In the genomic region with DNA sequence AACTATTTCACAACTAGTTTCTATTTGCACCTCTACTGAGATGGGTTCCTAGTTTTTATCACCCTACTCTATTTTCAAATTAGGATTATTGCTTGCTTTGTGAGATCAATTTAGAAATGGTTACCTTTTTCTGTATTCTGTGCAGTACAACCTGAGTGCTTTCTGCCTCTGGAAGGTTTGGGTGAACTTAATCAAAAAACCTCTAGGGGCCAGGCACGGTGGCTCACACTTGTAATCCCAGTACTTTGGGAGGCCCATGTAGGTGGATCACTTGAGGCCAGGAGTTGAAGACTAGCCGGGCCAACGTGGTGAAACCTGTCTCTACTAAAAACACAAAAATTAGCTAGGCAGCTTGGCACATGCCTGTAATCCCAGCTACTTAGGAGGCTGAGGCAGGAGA, we compare ENCODE assay signal across 20 cellular contexts.
"Had no signal": no experiment of that assay in that cellular context is flagged by ENCODE, and none has a peak within 500 bp of the region (broad histone marks: within the 10 kb centered on the region; RNA-seq: fewer than 3 reads in every experiment).

No MANE protein-coding gene starts in this region.

- H3K27me3 Mint-ChIP-seq: activated CD4-positive, alpha-beta T cell treated with anti-CD3 and anti-CD28 coated beads for 36 hours; activated CD8-positive, alpha-beta T cell treated with anti-CD3 and anti-CD28 coated beads for 36 hours; progenitor cell of endocrine pancreas; stimulated activated naive CD8-positive, alpha-beta T cell treated with anti-CD3 and anti-CD28 coated beads, Interleukin-15, amount 100 ng/mL, for 72 hours had no signal

- H3K9me3 Mint-ChIP-seq: activated CD8-positive, alpha-beta T cell treated with anti-CD3 and anti-CD28 coated beads for 36 hours; activated T-helper 1 cell treated with anti-CD3 and anti-CD28 coated beads, Interleukin-12 subunit alpha, Interleukin-12 subunit beta, Interleukin-2, Interleukin-4 antibody, amounts not matched to agents 30 ng/mL and 10 ng/mL and 1 ng/mL, durations not matched to agents 14 hours and 24 hours and 36 hours; stimulated activated naive CD8-positive, alpha-beta T cell treated with anti-CD3 and anti-CD28 coated beads, Interleukin-15, amount 100 ng/mL, for 72 hours had no signal

- H3K27ac Mint-ChIP-seq: progenitor cell of endocrine pancreas had no signal

- H3K4me3 Mint-ChIP-seq: activated CD4-positive, alpha-beta T cell treated with anti-CD3 and anti-CD28 coated beads for 36 hours; activated CD8-positive, alpha-beta T cell treated with anti-CD3 and anti-CD28 coated beads for 36 hours; activated T-helper 1 cell treated with anti-CD3 and anti-CD28 coated beads, Interleukin-12 subunit alpha, Interleukin-12 subunit beta, Interleukin-2, Interleukin-4 antibody, amounts not matched to agents 30 ng/mL and 10 ng/mL and 1 ng/mL, durations not matched to agents 14 hours and 24 hours and 36 hours; brain; stimulated activated naive CD8-positive, alpha-beta T cell treated with anti-CD3 and anti-CD28 coated beads, Interleukin-15, amount 100 ng/mL, for 72 hours had no signal

- DNase-seq: activated CD4-positive, alpha-beta T cell treated with anti-CD3 and anti-CD28 coated beads for 36 hours; activated CD8-positive, alpha-beta T cell treated with anti-CD3 and anti-CD28 coated beads for 36 hours; activated naive CD4-positive, alpha-beta T cell treated with anti-CD3 and anti-CD28 coated beads, Interleukin-2, amount 50 U/mL, for 16 hours; central memory CD4-positive, alpha-beta T cell; cortex of kidney; effector CD4-positive, alpha-beta T cell; foreskin keratinocyte; glutamatergic neuron; hypothalamus; kidney glomerular epithelial cell; mesenchymal stem cell; stimulated activated CD4-positive, alpha-beta T cell treated with anti-CD3 and anti-CD28 coated beads, Interleukin-15, amount 100 ng/mL, for 24 hours; stimulated activated CD4-positive, alpha-beta T cell treated with anti-CD3 and anti-CD28 coated beads, Interleukin-4, amount 100 ng/mL, for 1 hour; stimulated activated naive CD8-positive, alpha-beta T cell treated with anti-CD3 and anti-CD28 coated beads, Interleukin-15, amount 100 ng/mL, for 72 hours; T1000; testis; upper lobe of left lung had no signal

- ATAC-seq: activated CD4-positive, alpha-beta T cell treated with anti-CD3 and anti-CD28 coated beads for 36 hours; activated CD8-positive, alpha-beta T cell treated with anti-CD3 and anti-CD28 coated beads for 36 hours; foreskin keratinocyte; stimulated activated naive CD8-positive, alpha-beta T cell treated with anti-CD3 and anti-CD28 coated beads, Interleukin-15, amount 100 ng/mL, for 72 hours had no signal
